In genomic region chr5:107449369-107449768, GRCh38 we compare ENCODE assay signal across 25 cellular contexts.
DNase-seq lines count a peak whose midpoint lies in the region; ATAC-seq, FAIRE-seq and TF ChIP-seq lines count a peak whose summit lies in the region.
"Had no signal": no experiment of that assay in that cellular context is flagged by ENCODE, and none has a peak within 500 bp of the region (broad histone marks: within the 10 kb centered on the region; RNA-seq: fewer than 3 reads in every experiment).

No MANE protein-coding gene starts in this region.

- no peaks in the 10 kb centered on the region for H3K79me2 ChIP-seq in OCI-LY7 (ENCODE audit: insufficient read depth, low read depth, low read length)
- H3K79me2 ChIP-seq in endothelial cell of umbilical vein (ENCODE audit: control insufficient read depth, insufficient read depth, low read length) = no peaks in the 10 kb centered on the region

- H2AFZ ChIP-seq in OCI-LY7 (ENCODE audit: low read length) (peak overlapping the region; percentile 94), endothelial cell of umbilical vein (ENCODE audit: low read depth, low read length) (no peak overlapping the region)
- H2AFZ ChIP-seq: GM23338 had no signal

- no peak for DNase-seq in A549 (ENCODE audit: low read depth in 1 of 2, low spot score in 1 of 2)
- no peak for DNase-seq in GM06990 (ENCODE audit: extremely low read depth, insufficient read length)
- DNase-seq in OCI-LY7 (ENCODE audit: low spot score) = peak; percentile 65
- DNase-seq in endothelial cell of umbilical vein (ENCODE audit: low read depth, low spot score) = peak; percentile 53
- no peak for DNase-seq in right lobe of liver
- no peak for DNase-seq in NCI-H526 (lab: John Stamatoyannopoulos, UW)
- DNase-seq in KBM-7 = no peak
- DNase-seq: CD8-positive, alpha-beta memory T cell; DMS 273 treated with DMSO at 0.1 percent for 48 hours; H9; HFFc6; Karpas-422; NCI-H1092 treated with DMSO at 0.1 percent for 48 hours; NCI-H1436; NCI-H187 treated with DMSO at 0.1 percent for 48 hours; NCI-H446; NCI-H524 treated with DMSO at 0.1 percent for 48 hours; NCI-H82; OCI-M1; Peyer's patch; SIG-M5; T-helper 9 cell had no signal

- H3K4me2 ChIP-seq in A549 (0 out of 3 replicates have a peak overlapping the region, but pooled peaks have one; percentile 0), OCI-LY7 (ENCODE audit: low read length) (peak overlapping the region; percentile 75), endothelial cell of umbilical vein (ENCODE audit: insufficient read depth, low read length) (peak overlapping the region; percentile 30)
- H3K4me2 ChIP-seq: GM23338 had no signal

- H3K27ac ChIP-seq in A549 = no peak overlapping the region
- peak overlapping the region; percentile 63 for H3K27ac ChIP-seq in OCI-LY7 (ENCODE audit: low read depth, low read length, poor library complexity, severe bottlenecking)
- no peak overlapping the region for H3K27ac ChIP-seq in endothelial cell of umbilical vein (ENCODE audit: insufficient read depth, low read depth, low read length)
- no peak overlapping the region for H3K27ac ChIP-seq in right lobe of liver
- H3K27ac ChIP-seq: C4-2B, Peyer's patch, SK-N-MC had no signal

- CTCF ChIA-PET in A549 (lab: Yijun Ruan, JAX) (interaction anchor here (0.6 to 1.4 kb wide), 4 partner anchors 13 to 199 kb away, joined by 3 to 6 read pairs (median 3); no protein-coding TSS in a partner anchor), OCI-LY7 (lab: Charles Lee; ENCODE audit: unreplicated experiment) (interaction anchor here (1.0 kb wide), 1 partner anchor 24 kb away, joined by 3 read pairs; no protein-coding TSS in a partner anchor), endothelial cell of umbilical vein (lab: Charles Lee) (interaction anchor here (1.2 kb wide), 1 partner anchor 23 kb away, joined by 3 read pairs; no protein-coding TSS in a partner anchor)

- no peaks in the 10 kb centered on the region for H3K36me3 ChIP-seq in GM06990 (ENCODE audit: control insufficient read depth, insufficient read depth, low read length)
- H3K36me3 ChIP-seq in OCI-LY7 (ENCODE audit: insufficient read depth, low read length) = no peaks in the 10 kb centered on the region; the same call in 1 of the 2 replicates
- no peaks in the 10 kb centered on the region for H3K36me3 ChIP-seq in endothelial cell of umbilical vein (ENCODE audit: control insufficient read depth in 2 of 2, extremely low read depth in 1 of 2, insufficient read depth in 2 of 2, low read length in 2 of 2)
- H3K36me3 ChIP-seq in right lobe of liver = no peaks in the 10 kb centered on the region
- H3K36me3 ChIP-seq: Peyer's patch had no signal

- H3K9me1 ChIP-seq in endothelial cell of umbilical vein (replicated peaks; ENCODE audit: control insufficient read depth, extremely low read depth, insufficient read depth, low read length) = no peaks in the 10 kb centered on the region

- in situ Hi-C loops in KBM-7 (cut with MboI; ENCODE audit: low pct_unique_long_range_greater_than_20kb, low sequenced_read_pairs) = no loop called here

- H3K27me3 ChIP-seq in GM06990 (replicated peaks; ENCODE audit: control insufficient read depth, insufficient read depth, low read length) (no peaks in the 10 kb centered on the region), endothelial cell of umbilical vein (ENCODE audit: control insufficient read depth in 2 of 2, insufficient read depth in 2 of 2, low read length in 2 of 2) (no peaks in the 10 kb centered on the region), right lobe of liver (no peaks in the 10 kb centered on the region)
- H3K27me3 ChIP-seq: Peyer's patch had no signal

- POLR2A ChIA-PET in A549 (lab: Yijun Ruan, JAX) = no interaction called here
- POLR2A ChIA-PET in OCI-LY7 (lab: Charles Lee) = interaction anchor here (0.6 to 2.4 kb wide), 20 partner anchors 8 to 666 kb away, joined by 3 to 13 read pairs (median 4); no protein-coding TSS in a partner anchor
- POLR2A ChIA-PET in endothelial cell of umbilical vein (lab: Charles Lee) = no interaction called here

- H3K4me1 ChIP-seq in A549 (peaks cover 32% of the 10 kb centered on the region), OCI-LY7 (ENCODE audit: insufficient read depth, low read length, poor library complexity, severe bottlenecking) (peaks cover 48% of the 10 kb centered on the region), endothelial cell of umbilical vein (ENCODE audit: control insufficient read depth, extremely low read depth, insufficient read depth, low read length) (peaks cover 7% of the 10 kb centered on the region), right lobe of liver (no peaks in the 10 kb centered on the region)
- H3K4me1 ChIP-seq: Peyer's patch had no signal

- ATAC-seq in A549 (no peak), right lobe of liver (no peak)
- ATAC-seq: GM23338 had no signal

- TF ChIP-seq POLR2A in A549 (IDR thresholded peaks at IDR 0.05; ENCODE audit: low read length) = no peak
- TF ChIP-seq POLR2A in endothelial cell of umbilical vein (IDR thresholded peaks at IDR 0.05; ENCODE audit: low read depth, low read length) = no peak
- TF ChIP-seq POLR2A in right lobe of liver (IDR thresholded peaks at IDR 0.05) = no peak

- H3K4me3 ChIP-seq in A549 = no peak overlapping the region
- peak overlapping the region; percentile 37; the same call in 1 of the 2 replicates for H3K4me3 ChIP-seq in GM06990 (replicated peaks; ENCODE audit: low read depth, low read length)
- H3K4me3 ChIP-seq in OCI-LY7 (ENCODE audit: low read depth, low read length, poor library complexity, severe bottlenecking) = peak overlapping the region; percentile 35
- H3K4me3 ChIP-seq in endothelial cell of umbilical vein (replicated peaks in 1 of 3; ENCODE audit: insufficient read depth in 1 of 3, low read depth in 1 of 3, low read length in 3 of 3) = no peak overlapping the region
- no peak overlapping the region for H3K4me3 ChIP-seq in right lobe of liver
- H3K4me3 ChIP-seq: GM23338, Peyer's patch, SK-N-MC had no signal

- H4K20me1 ChIP-seq in OCI-LY7 (ENCODE audit: insufficient read depth, low read length) (no peaks in the 10 kb centered on the region), endothelial cell of umbilical vein (replicated peaks; ENCODE audit: control insufficient read depth, extremely low read depth, insufficient read depth, low read length) (no peaks in the 10 kb centered on the region)

- FAIRE-seq in A549 (lab: Jason Lieb, UNC) (no peak), endothelial cell of umbilical vein (lab: Jason Lieb, UNC) (no peak)

- no peak for TF ChIP-seq RAD21 in A549 (conservative IDR thresholded peaks at IDR 0.05 in 1 of 2, IDR thresholded peaks at IDR 0.05 in 1 of 2)

- dilution Hi-C loops in endothelial cell of umbilical vein (cut with MboI; ENCODE audit: extremely low pct_ligation_motif_present, low sequenced_read_pairs) = no loop called here

- TF ChIP-seq CTCF in A549 (IDR thresholded peaks at IDR 0.05) (no peak), GM06990 (IDR thresholded peaks at IDR 0.05; ENCODE audit: insufficient read depth, low read length, poor library complexity, severe bottlenecking) (no peak), OCI-LY7 (conservative IDR thresholded peaks at IDR 0.05; ENCODE audit: low read length) (no peak), endothelial cell of umbilical vein (IDR thresholded peaks at IDR 0.05; ENCODE audit: extremely low read depth in 1 of 2, insufficient read depth in 1 of 2, low read depth in 1 of 2, low read length in 2 of 2) (no peak), right lobe of liver (IDR thresholded peaks at IDR 0.05) (no peak)

- no peaks in the 10 kb centered on the region for H3K9me2 ChIP-seq in OCI-LY7 (ENCODE audit: insufficient read depth, low read length)

- intact Hi-C loops in OCI-LY7 (cut with micrococcal nuclease; ENCODE audit: unreplicated experiment) = loop anchor here (5.0 kb wide), 1 partner anchor 63 kb away; no protein-coding TSS in a partner anchor
- intact Hi-C loops in endothelial cell of umbilical vein (cut with micrococcal nuclease) = no loop called here
- intact Hi-C loops in right lobe of liver (cut with DNase I) = no loop called here

- H3K9me3 ChIP-seq in A549 = no peaks in the 10 kb centered on the region
- 0 out of 2 replicates have a peak, but pooled peaks cover 4% of the 10 kb centered on the region for H3K9me3 ChIP-seq in OCI-LY7 (ENCODE audit: low read length)
- H3K9me3 ChIP-seq in endothelial cell of umbilical vein (replicated peaks; ENCODE audit: control insufficient read depth, insufficient read depth, low read length) = no peaks in the 10 kb centered on the region
- no peaks in the 10 kb centered on the region for H3K9me3 ChIP-seq in right lobe of liver
- H3K9me3 ChIP-seq: Peyer's patch had no signal

- whole genome bisulfite sequencing in A549 (ENCODE audit: missing lambda C conversion rate) = 82% methylated on average over 3 of the region's 3 CpGs
- 65% methylated on average over 3 of the region's 3 CpGs for WGBS in right lobe of liver (ENCODE audit: insufficient coverage, low coverage, low lambda C conversion rate, missing lambda C conversion rate)

- BruUV-seq in OCI-LY7 (replicated peaks; lab: Mats Ljungman, UMichigan) (no TSS peak), endothelial cell of umbilical vein (replicated peaks; lab: Mats Ljungman, UMichigan) (no TSS peak)

- no peak overlapping the region for H3K9ac ChIP-seq in endothelial cell of umbilical vein (replicated peaks; ENCODE audit: extremely low read depth, insufficient read depth, low read length)

- no peak for TF ChIP-seq EP300 in A549 (IDR thresholded peaks at IDR 0.05)

TF ChIP-seq in endothelial cell of umbilical vein, 7 proteins besides CTCF, POLR2A, EP300 and RAD21:
- TF ChIP-seq JUN (IDR thresholded peaks at IDR 0.05; ENCODE audit: borderline replicate concordance, insufficient read depth, insufficient read length, low read depth) (peak; percentile 46), GATA2 (IDR thresholded peaks at IDR 0.05; ENCODE audit: insufficient read depth, insufficient read length, low read depth, low read length) (no peak)

Comparison
In these comparisons a context has a peak if more than half of its experiments do, and no peak if none do; other contexts are left out.
1. DNase-seq: peak in OCI-LY7 (single experiment) and endothelial cell of umbilical vein (single experiment); none in A549 (0 of 2), GM06990 (single experiment), right lobe of liver (0 of 3), NCI-H526 (0 of 2) and KBM-7 (single experiment).
2. H3K4me2 ChIP-seq: peak in every context shown above with its lines; median percentile 75 in OCI-LY7; 30 in endothelial cell of umbilical vein; 0 in A549.
3. H3K4me3 ChIP-seq: peak in GM06990 (single experiment) and OCI-LY7 (single experiment); none in A549 (single experiment), endothelial cell of umbilical vein (0 of 3) and right lobe of liver (0 of 3).